In the genomic region with DNA sequence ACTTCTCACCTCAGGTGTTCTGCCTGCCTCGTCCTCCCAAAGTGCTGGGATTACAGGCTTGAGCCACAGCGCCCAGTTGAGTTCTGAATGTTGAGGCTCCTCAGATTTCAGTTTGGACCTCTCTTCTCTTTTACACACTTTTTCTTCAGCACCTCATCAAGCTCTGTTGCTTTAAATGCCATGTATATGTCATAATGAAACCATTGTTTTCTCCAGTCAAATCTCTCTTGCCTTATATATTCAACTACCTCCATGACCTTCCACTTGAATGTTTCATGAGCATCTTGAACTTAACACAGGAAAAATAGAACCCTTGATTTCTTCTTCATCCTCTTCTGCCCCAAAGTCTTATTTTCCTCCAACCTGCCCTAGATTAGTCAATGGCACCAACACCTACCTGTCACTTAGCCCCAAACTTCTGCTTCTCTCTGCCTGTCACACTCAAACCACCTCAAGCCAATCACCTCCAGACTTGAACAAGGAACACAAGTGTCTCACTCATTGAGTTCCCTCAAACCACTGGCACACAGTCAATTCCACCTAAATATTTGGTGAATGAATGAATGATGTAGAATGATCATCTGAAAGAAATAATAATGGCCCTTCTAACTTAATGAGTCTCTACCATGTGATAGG, we compare ENCODE assay signal across 16 cellular contexts.
DNase-seq lines count a peak whose midpoint lies in the region; ATAC-seq, FAIRE-seq and TF ChIP-seq lines count a peak whose summit lies in the region.
"Had no signal": no experiment of that assay in that cellular context is flagged by ENCODE, and none has a peak within 500 bp of the region (broad histone marks: within the 10 kb centered on the region; RNA-seq: fewer than 3 reads in every experiment).

No MANE protein-coding gene starts in this region.

- no peak overlapping the region for H3K4me2 ChIP-seq in GM23248 (ENCODE audit: unreplicated experiment)
- peak overlapping the region; percentile 51 for H3K4me2 ChIP-seq in astrocyte (ENCODE audit: low read length)

- H3K9ac ChIP-seq in GM23248 (no peak overlapping the region), astrocyte (ENCODE audit: low read length) (no peak overlapping the region)

- H3K4me1 ChIP-seq in GM23248 (ENCODE audit: insufficient read depth) (peaks cover 11% of the 10 kb centered on the region), astrocyte (ENCODE audit: insufficient read depth, low read length) (peaks cover 15% of the 10 kb centered on the region)
- H3K4me1 ChIP-seq: Caco-2 had no signal

- 95 to 98% methylated on average over 2 of the region's 2 CpGs for WGBS in GM23248 (ENCODE audit: low coverage in 1 of 2, low lambda C conversion rate in 2 of 2, missing lambda C conversion rate in 2 of 2), 2 experiments

- H3K4me3 ChIP-seq in GM23248 = no peak overlapping the region
- no peak overlapping the region for H3K4me3 ChIP-seq in astrocyte (ENCODE audit: insufficient read depth, low read depth, low read length)

- H3K79me2 ChIP-seq in GM23248 (ENCODE audit: insufficient read depth) (no peaks in the 10 kb centered on the region), astrocyte (ENCODE audit: insufficient read depth, low read length) (no peaks in the 10 kb centered on the region)

- no peaks in the 10 kb centered on the region for H3K9me2 ChIP-seq in GM23248 (ENCODE audit: insufficient read depth)

- H3K9me3 Mint-ChIP-seq in astrocyte (ENCODE audit: unreplicated experiment) = peaks cover 2% of the 10 kb centered on the region
- peaks cover 0 to 2% of the 10 kb centered on the region in 2 donors for H3K9me3 Mint-ChIP-seq in stimulated activated naive B cell treated with anti-CD40 and anti-IgM and Interleukin-4, amounts not matched to agents 10 μg/mL and 1 μg/mL and 100 μg/mL, for 72 hours
- H3K9me3 Mint-ChIP-seq: CD4-positive, alpha-beta memory T cell had no signal

- H3K36me3 ChIP-seq in GM23248 (ENCODE audit: low read depth) = no peaks in the 10 kb centered on the region
- no peaks in the 10 kb centered on the region for H3K36me3 ChIP-seq in astrocyte (ENCODE audit: insufficient read depth, low read length)

- DNase-seq in COLO829 (ENCODE audit: low spot score) (peak; percentile 20), GM23248 (no peak), astrocyte (ENCODE audit: low read depth) (no peak), left colon (no peak), NCI-H526 (lab: John Stamatoyannopoulos, UW) (no peak)
- no peak for DNase-seq in stimulated activated naive B cell treated with anti-CD40 and anti-IgM and Interleukin-4, amounts not matched to agents 10 μg/mL and 1 μg/mL and 100 μg/mL, for 72 hours
- DNase-seq: C1 segment of cervical spinal cord; Caco-2; CD4-positive, alpha-beta memory T cell; DMS153; DND-41; H7; HCEC 1CT had no signal

- no peaks in the 10 kb centered on the region for H4K20me1 ChIP-seq in GM23248 (ENCODE audit: insufficient read depth)
- H4K20me1 ChIP-seq in astrocyte (ENCODE audit: insufficient read depth, low read length) = no peaks in the 10 kb centered on the region

- no peaks in the 10 kb centered on the region for H3K27me3 Mint-ChIP-seq in astrocyte (ENCODE audit: low read depth, unreplicated experiment)
- H3K27me3 Mint-ChIP-seq in stimulated activated naive B cell treated with anti-CD40 and anti-IgM and Interleukin-4, amounts not matched to agents 10 μg/mL and 1 μg/mL and 100 μg/mL, for 72 hours = no peaks in the 10 kb centered on the region
- H3K27me3 Mint-ChIP-seq: CD4-positive, alpha-beta memory T cell had no signal

- H2AFZ ChIP-seq in GM23248 (no peak overlapping the region), astrocyte (ENCODE audit: low read depth, low read length) (no peak overlapping the region)

- H3K27ac ChIP-seq in GM23248 = peak overlapping the region; percentile 45; the same call in 1 of the 2 replicates
- H3K27ac ChIP-seq in astrocyte (ENCODE audit: low read depth, low read length) = no peak overlapping the region

- intact Hi-C loops in left colon (cut with DNase I, micrococcal nuclease) = no loop called here

- TF ChIP-seq CTCF in astrocyte (IDR thresholded peaks at IDR 0.05; ENCODE audit: insufficient read depth, low read depth, low read length) = no peak

- H3K36me3 Mint-ChIP-seq in astrocyte (ENCODE audit: low read depth, unreplicated experiment) = no peaks in the 10 kb centered on the region
- H3K36me3 Mint-ChIP-seq in stimulated activated naive B cell treated with anti-CD40 and anti-IgM and Interleukin-4, amounts not matched to agents 10 μg/mL and 1 μg/mL and 100 μg/mL, for 72 hours = no peaks in the 10 kb centered on the region
- H3K36me3 Mint-ChIP-seq: CD4-positive, alpha-beta memory T cell had no signal

- H3K4me3 Mint-ChIP-seq in astrocyte (ENCODE audit: unreplicated experiment) = no peak overlapping the region
- H3K4me3 Mint-ChIP-seq in stimulated activated naive B cell treated with anti-CD40 and anti-IgM and Interleukin-4, amounts not matched to agents 10 μg/mL and 1 μg/mL and 100 μg/mL, for 72 hours = no peak overlapping the region
- H3K4me3 Mint-ChIP-seq: CD4-positive, alpha-beta memory T cell had no signal

- FAIRE-seq in astrocyte (lab: Jason Lieb, UNC) = no peak
- FAIRE-seq: G401.6, GM12892, H1 had no signal

- H3K27ac Mint-ChIP-seq in astrocyte (ENCODE audit: unreplicated experiment) = no peak overlapping the region
- no peak overlapping the region for H3K27ac Mint-ChIP-seq in stimulated activated naive B cell treated with anti-CD40 and anti-IgM and Interleukin-4, amounts not matched to agents 10 μg/mL and 1 μg/mL and 100 μg/mL, for 72 hours
- H3K27ac Mint-ChIP-seq: CD4-positive, alpha-beta memory T cell had no signal

- H3K27me3 ChIP-seq in GM23248 (replicated peaks; ENCODE audit: insufficient read depth) = no peaks in the 10 kb centered on the region
- H3K27me3 ChIP-seq in astrocyte (ENCODE audit: insufficient read depth, low read length) = no peaks in the 10 kb centered on the region

- H3K9me3 ChIP-seq in GM23248 (ENCODE audit: low read depth) (no peaks in the 10 kb centered on the region), astrocyte (ENCODE audit: insufficient read depth, low read depth, low read length) (no peaks in the 10 kb centered on the region)
- H3K9me3 ChIP-seq: Caco-2 had no signal

- ATAC-seq in stimulated activated naive B cell treated with anti-CD40 and anti-IgM and Interleukin-4, amounts not matched to agents 10 μg/mL and 1 μg/mL and 100 μg/mL, for 72 hours (replicated peaks) = peak; percentile 59 to 60
- ATAC-seq in left colon = no peak

- H3F3A ChIP-seq in GM23248 (ENCODE audit: insufficient read depth) = peaks cover 15% of the 10 kb centered on the region

- H3K4me1 Mint-ChIP-seq in astrocyte (ENCODE audit: low read depth, unreplicated experiment) = peaks cover 19% of the 10 kb centered on the region
- peaks cover 5 to 9% of the 10 kb centered on the region in 2 donors for H3K4me1 Mint-ChIP-seq in stimulated activated naive B cell treated with anti-CD40 and anti-IgM and Interleukin-4, amounts not matched to agents 10 μg/mL and 1 μg/mL and 100 μg/mL, for 72 hours

- in situ Hi-C loops in GM23248 (cut with MboI) = no loop called here
